Comparison of ENCODE assay signal across 1 cellular context in the genomic region with DNA sequence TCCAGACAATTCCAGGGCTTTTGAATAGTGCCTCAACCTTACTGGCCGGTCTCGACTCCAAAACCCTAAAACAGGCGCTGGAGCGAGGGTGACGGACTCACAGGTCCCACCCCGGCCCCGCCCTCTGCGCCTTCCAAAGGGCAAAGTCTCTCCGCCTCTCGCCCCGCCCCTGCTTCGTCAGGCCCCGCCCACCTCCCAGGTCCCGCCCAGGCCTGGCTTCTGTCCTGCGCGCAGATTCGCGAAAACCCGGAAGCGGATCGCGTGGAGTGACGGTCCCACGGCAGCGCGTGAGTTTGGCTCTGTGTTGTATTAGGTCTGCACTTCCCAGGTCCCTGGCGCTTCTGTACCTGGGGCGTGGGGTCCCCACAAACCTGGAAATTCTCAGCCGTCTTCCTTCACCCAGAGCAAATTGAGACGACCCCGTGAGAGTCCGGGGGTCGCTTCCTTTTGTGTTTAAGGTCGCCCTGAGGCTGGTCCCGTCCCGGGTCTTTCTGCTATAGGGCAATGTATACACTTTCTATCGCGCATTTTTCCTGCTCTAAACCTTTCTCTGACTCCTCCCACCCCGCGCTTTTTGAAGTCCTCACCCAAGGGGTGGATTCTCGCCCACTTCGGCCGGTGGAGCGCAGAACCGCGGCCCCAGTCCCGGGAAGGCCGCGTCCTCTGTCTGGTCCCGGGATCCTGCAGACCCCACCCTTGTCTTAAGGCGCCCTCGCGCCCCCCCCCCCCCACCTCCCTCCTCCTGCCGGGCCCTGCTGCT.
A peak's percentile ranks its signal among the peaks of the same experiment; 100 is the strongest.
TF ChIP-seq lines count a peak whose summit lies in the region.

Gene ZNF813, plus strand, starts transcription at position 231 of the 760 bp plus-strand sequence. CDS start 16,090 bp downstream, outside the sequence.

TF ChIP-seq in HepG2, 621 proteins besides CTCF, POLR2A, EP300 and RAD21 (continued from another document):
- TF ChIP-seq, protein P1, sequence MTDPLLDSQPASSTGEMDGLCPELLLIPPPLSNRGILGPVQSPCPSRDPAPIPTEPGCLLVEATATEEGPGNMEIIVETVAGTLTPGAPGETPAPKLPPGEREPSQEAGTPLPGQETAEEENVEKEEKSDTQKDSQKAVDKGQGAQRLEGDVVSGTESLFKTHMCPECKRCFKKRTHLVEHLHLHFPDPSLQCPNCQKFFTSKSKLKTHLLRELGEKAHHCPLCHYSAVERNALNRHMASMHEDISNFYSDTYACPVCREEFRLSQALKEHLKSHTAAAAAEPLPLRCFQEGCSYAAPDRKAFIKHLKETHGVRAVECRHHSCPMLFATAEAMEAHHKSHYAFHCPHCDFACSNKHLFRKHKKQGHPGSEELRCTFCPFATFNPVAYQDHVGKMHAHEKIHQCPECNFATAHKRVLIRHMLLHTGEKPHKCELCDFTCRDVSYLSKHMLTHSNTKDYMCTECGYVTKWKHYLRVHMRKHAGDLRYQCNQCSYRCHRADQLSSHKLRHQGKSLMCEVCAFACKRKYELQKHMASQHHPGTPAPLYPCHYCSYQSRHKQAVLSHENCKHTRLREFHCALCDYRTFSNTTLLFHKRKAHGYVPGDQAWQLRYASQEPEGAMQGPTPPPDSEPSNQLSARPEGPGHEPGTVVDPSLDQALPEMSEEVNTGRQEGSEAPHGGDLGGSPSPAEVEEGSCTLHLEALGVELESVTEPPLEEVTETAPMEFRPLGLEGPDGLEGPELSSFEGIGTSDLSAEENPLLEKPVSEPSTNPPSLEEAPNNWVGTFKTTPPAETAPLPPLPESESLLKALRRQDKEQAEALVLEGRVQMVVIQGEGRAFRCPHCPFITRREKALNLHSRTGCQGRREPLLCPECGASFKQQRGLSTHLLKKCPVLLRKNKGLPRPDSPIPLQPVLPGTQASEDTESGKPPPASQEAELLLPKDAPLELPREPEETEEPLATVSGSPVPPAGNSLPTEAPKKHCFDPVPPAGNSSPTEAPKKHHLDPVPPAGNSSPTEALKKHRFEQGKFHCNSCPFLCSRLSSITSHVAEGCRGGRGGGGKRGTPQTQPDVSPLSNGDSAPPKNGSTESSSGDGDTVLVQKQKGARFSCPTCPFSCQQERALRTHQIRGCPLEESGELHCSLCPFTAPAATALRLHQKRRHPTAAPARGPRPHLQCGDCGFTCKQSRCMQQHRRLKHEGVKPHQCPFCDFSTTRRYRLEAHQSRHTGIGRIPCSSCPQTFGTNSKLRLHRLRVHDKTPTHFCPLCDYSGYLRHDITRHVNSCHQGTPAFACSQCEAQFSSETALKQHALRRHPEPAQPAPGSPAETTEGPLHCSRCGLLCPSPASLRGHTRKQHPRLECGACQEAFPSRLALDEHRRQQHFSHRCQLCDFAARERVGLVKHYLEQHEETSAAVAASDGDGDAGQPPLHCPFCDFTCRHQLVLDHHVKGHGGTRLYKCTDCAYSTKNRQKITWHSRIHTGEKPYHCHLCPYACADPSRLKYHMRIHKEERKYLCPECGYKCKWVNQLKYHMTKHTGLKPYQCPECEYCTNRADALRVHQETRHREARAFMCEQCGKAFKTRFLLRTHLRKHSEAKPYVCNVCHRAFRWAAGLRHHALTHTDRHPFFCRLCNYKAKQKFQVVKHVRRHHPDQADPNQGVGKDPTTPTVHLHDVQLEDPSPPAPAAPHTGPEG (CRISPR knock-in tag; IDR thresholded peaks at IDR 0.05): peak; percentile 62; the same call in 1 of the 2 replicates
- peak; percentile 44 for TF ChIP-seq KDM2A (CRISPR knock-in tag; IDR thresholded peaks at IDR 0.05; ENCODE audit: borderline replicate concordance, low read depth)
- TF ChIP-seq DMAP1 (CRISPR knock-in tag; IDR thresholded peaks at IDR 0.05): peak; percentile 52; the same call in 1 of the 2 replicates
- no peak for TF ChIP-seq TEAD2 (CRISPR knock-in tag; IDR thresholded peaks at IDR 0.05)
- TF ChIP-seq ZNF512 (CRISPR knock-in tag; IDR thresholded peaks at IDR 0.05): no peak
- peak; percentile 85 for TF ChIP-seq POLR2AphosphoS5 (IDR thresholded peaks at IDR 0.05; ENCODE audit: low read depth, low read length)
- TF ChIP-seq KMT2A (CRISPR knock-in tag; IDR thresholded peaks at IDR 0.05): peak; percentile 67; the same call in 1 of the 2 replicates
- TF ChIP-seq ZNF264 (CRISPR knock-in tag; IDR thresholded peaks at IDR 0.05): 0 out of 2 replicates have a peak, but pooled peaks have one; percentile 40
- TF ChIP-seq ZMYM4 (CRISPR knock-in tag; IDR thresholded peaks at IDR 0.05): peak; percentile 26; the same call in 1 of the 2 replicates
- no peak for TF ChIP-seq RORA (CRISPR knock-in tag; IDR thresholded peaks at IDR 0.05)
- no peak for TF ChIP-seq CBX1 (IDR thresholded peaks at IDR 0.05; ENCODE audit: low read depth)
- peak; percentile 63; the same call in 1 of the 2 replicates for TF ChIP-seq NKX3-1 (CRISPR knock-in tag; IDR thresholded peaks at IDR 0.05)
- TF ChIP-seq ZNF333 (CRISPR knock-in tag; IDR thresholded peaks at IDR 0.05; ENCODE audit: borderline replicate concordance): no peak
- no peak for TF ChIP-seq ZNF775 (CRISPR knock-in tag; IDR thresholded peaks at IDR 0.05; ENCODE audit: borderline replicate concordance)
- peak; percentile 46; the same call in 1 of the 2 replicates for TF ChIP-seq SOX5 (CRISPR knock-in tag; IDR thresholded peaks at IDR 0.05; ENCODE audit: borderline replicate concordance)
- peak; percentile 77 for TF ChIP-seq POLR2G (IDR thresholded peaks at IDR 0.05; ENCODE audit: low read depth, low read length)
- 0 out of 2 replicates have a peak, but pooled peaks have one; percentile 29 for TF ChIP-seq ZNF605 (CRISPR knock-in tag; IDR thresholded peaks at IDR 0.05)
- 0 out of 2 replicates have a peak, but pooled peaks have one; percentile 43 for TF ChIP-seq ATF3 (CRISPR knock-in tag; IDR thresholded peaks at IDR 0.05)
- TF ChIP-seq, protein P2, sequence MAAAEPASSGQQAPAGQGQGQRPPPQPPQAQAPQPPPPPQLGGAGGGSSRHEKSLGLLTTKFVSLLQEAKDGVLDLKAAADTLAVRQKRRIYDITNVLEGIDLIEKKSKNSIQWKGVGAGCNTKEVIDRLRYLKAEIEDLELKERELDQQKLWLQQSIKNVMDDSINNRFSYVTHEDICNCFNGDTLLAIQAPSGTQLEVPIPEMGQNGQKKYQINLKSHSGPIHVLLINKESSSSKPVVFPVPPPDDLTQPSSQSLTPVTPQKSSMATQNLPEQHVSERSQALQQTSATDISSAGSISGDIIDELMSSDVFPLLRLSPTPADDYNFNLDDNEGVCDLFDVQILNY (CRISPR knock-in tag; conservative IDR thresholded peaks at IDR 0.05): peak; percentile 73; the same call in 1 of the 2 replicates
- TF ChIP-seq ZNF598 (CRISPR knock-in tag; IDR thresholded peaks at IDR 0.05; ENCODE audit: borderline replicate concordance): no peak
- 0 out of 2 replicates have a peak, but pooled peaks have one; percentile 55 for TF ChIP-seq RELA (CRISPR knock-in tag; IDR thresholded peaks at IDR 0.05)
- TF ChIP-seq NCOR1 (IDR thresholded peaks at IDR 0.05; ENCODE audit: borderline replicate concordance, low read length): peak; percentile 24; the same call in 1 of the 2 replicates
- 0 out of 2 replicates have a peak, but pooled peaks have one; percentile 17 for TF ChIP-seq ZNF441 (CRISPR knock-in tag; IDR thresholded peaks at IDR 0.05; ENCODE audit: borderline replicate concordance)
- TF ChIP-seq RFX3 (CRISPR knock-in tag; IDR thresholded peaks at IDR 0.05): no peak
- TF ChIP-seq ZGPAT (CRISPR knock-in tag; IDR thresholded peaks at IDR 0.05): peak; percentile 16; the same call in 1 of the 2 replicates
- 0 out of 2 replicates have a peak, but pooled peaks have one; percentile 39 for TF ChIP-seq ZNF580 (CRISPR knock-in tag; IDR thresholded peaks at IDR 0.05; ENCODE audit: borderline replicate concordance, low read depth)
- peak; percentile 65 for TF ChIP-seq E2F1 (CRISPR knock-in tag; IDR thresholded peaks at IDR 0.05)
- peak; percentile 59; the same call in 1 of the 2 replicates for TF ChIP-seq ZNF788 (CRISPR knock-in tag; IDR thresholded peaks at IDR 0.05; ENCODE audit: borderline replicate concordance)
- no peak for TF ChIP-seq SCMH1 (CRISPR knock-in tag; IDR thresholded peaks at IDR 0.05; ENCODE audit: borderline replicate concordance)
- TF ChIP-seq LCORL (IDR thresholded peaks at IDR 0.05): no peak
- TF ChIP-seq LCORL (CRISPR knock-in tag; IDR thresholded peaks at IDR 0.05): peak; percentile 42; the same call in 1 of the 2 replicates
- peak; percentile 66 for TF ChIP-seq TAF1 (CRISPR knock-in tag; IDR thresholded peaks at IDR 0.05)
- TF ChIP-seq RBM39 (IDR thresholded peaks at IDR 0.05; ENCODE audit: low read depth, low read length, poor library complexity, severe bottlenecking): peak; percentile 80
- TF ChIP-seq HNF4A (CRISPR knock-in tag; IDR thresholded peaks at IDR 0.05): peak; percentile 48; the same call in 1 of the 2 replicates
- TF ChIP-seq, protein P3, sequence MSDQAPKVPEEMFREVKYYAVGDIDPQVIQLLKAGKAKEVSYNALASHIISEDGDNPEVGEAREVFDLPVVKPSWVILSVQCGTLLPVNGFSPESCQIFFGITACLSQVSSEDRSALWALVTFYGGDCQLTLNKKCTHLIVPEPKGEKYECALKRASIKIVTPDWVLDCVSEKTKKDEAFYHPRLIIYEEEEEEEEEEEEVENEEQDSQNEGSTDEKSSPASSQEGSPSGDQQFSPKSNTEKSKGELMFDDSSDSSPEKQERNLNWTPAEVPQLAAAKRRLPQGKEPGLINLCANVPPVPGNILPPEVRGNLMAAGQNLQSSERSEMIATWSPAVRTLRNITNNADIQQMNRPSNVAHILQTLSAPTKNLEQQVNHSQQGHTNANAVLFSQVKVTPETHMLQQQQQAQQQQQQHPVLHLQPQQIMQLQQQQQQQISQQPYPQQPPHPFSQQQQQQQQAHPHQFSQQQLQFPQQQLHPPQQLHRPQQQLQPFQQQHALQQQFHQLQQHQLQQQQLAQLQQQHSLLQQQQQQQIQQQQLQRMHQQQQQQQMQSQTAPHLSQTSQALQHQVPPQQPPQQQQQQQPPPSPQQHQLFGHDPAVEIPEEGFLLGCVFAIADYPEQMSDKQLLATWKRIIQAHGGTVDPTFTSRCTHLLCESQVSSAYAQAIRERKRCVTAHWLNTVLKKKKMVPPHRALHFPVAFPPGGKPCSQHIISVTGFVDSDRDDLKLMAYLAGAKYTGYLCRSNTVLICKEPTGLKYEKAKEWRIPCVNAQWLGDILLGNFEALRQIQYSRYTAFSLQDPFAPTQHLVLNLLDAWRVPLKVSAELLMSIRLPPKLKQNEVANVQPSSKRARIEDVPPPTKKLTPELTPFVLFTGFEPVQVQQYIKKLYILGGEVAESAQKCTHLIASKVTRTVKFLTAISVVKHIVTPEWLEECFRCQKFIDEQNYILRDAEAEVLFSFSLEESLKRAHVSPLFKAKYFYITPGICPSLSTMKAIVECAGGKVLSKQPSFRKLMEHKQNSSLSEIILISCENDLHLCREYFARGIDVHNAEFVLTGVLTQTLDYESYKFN (CRISPR knock-in tag; conservative IDR thresholded peaks at IDR 0.05): peak; percentile 61
- peak; percentile 36; the same call in 1 of the 2 replicates for TF ChIP-seq HDAC2 (CRISPR knock-in tag; IDR thresholded peaks at IDR 0.05)
- TF ChIP-seq SALL1 (CRISPR knock-in tag; IDR thresholded peaks at IDR 0.05): no peak; the same call in none of the 2 replicates
- TF ChIP-seq ZNF749 (CRISPR knock-in tag; IDR thresholded peaks at IDR 0.05; ENCODE audit: borderline replicate concordance): 0 out of 2 replicates have a peak, but pooled peaks have one; percentile 41
- TF ChIP-seq ELF3 (CRISPR knock-in tag; IDR thresholded peaks at IDR 0.05): peak; percentile 74
- TF ChIP-seq NCOA1 (CRISPR knock-in tag; IDR thresholded peaks at IDR 0.05): no peak
- TF ChIP-seq, protein P4, sequence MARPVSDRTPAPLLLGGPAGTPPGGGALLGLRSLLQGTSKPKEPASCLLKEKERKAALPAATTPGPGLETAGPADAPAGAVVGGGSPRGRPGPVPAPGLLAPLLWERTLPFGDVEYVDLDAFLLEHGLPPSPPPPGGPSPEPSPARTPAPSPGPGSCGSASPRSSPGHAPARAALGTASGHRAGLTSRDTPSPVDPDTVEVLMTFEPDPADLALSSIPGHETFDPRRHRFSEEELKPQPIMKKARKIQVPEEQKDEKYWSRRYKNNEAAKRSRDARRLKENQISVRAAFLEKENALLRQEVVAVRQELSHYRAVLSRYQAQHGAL (CRISPR knock-in tag; IDR thresholded peaks at IDR 0.05; ENCODE audit: not compliant biosample characterization): no peak
- peak; percentile 53; the same call in 1 of the 2 replicates for TF ChIP-seq DR1 (CRISPR knock-in tag; IDR thresholded peaks at IDR 0.05)
- peak; percentile 58; the same call in 1 of the 2 replicates for TF ChIP-seq NR2C2 (CRISPR knock-in tag; IDR thresholded peaks at IDR 0.05; ENCODE audit: borderline replicate concordance)
- peak; percentile 69 for TF ChIP-seq SRSF1 (optimal IDR thresholded peaks at IDR 0.05; ENCODE audit: low read depth, low read length)
TF ChIP-seq in HepG2: peak in this region for 109.
